In genomic region chr16:10497132-10498088, GRCh38 we compare ENCODE assay signal across 1 cellular context.
TF ChIP-seq lines count a peak whose summit lies in the region.

No MANE protein-coding gene starts in this region.

TF ChIP-seq in K562, 482 proteins besides CTCF, POLR2A, EP300 and RAD21 (continued from another document and continues in another):
- peak; percentile 87 for TF ChIP-seq ZNF395 (CRISPR knock-in tag; IDR thresholded peaks at IDR 0.05)
- TF ChIP-seq E4F1 (CRISPR knock-in tag; IDR thresholded peaks at IDR 0.05; ENCODE audit: borderline replicate concordance) = no peak
- TF ChIP-seq CREB1 (IDR thresholded peaks at IDR 0.05) = peak; percentile 59
- TF ChIP-seq CREB1 (CRISPR knock-in tag; IDR thresholded peaks at IDR 0.05) = peak; percentile 59; the same call in 1 of the 2 replicates
- TF ChIP-seq TCF3 (CRISPR knock-in tag; IDR thresholded peaks at IDR 0.05) = peak; percentile 100
- peak; percentile 90 for TF ChIP-seq ATF3 (IDR thresholded peaks at IDR 0.05)
- peak; percentile 77; the same call in 1 of the 2 replicates for TF ChIP-seq ATF3 (CRISPR knock-in tag; conservative IDR thresholded peaks at IDR 0.05)
- TF ChIP-seq ARID1B (IDR thresholded peaks at IDR 0.05) = peak; percentile 98
- TF ChIP-seq RCOR1 (IDR thresholded peaks at IDR 0.05; ENCODE audit: borderline replicate concordance in 1 of 2, low read depth in 2 of 2, low read length in 2 of 2) = peak; percentile 63 to 80; a peak in 3 of 4 replicates
- TF ChIP-seq NFRKB (IDR thresholded peaks at IDR 0.05; ENCODE audit: low read depth) = no peak
- TF ChIP-seq MGA (IDR thresholded peaks at IDR 0.05) = peak; percentile 53
- TF ChIP-seq, protein P1, sequence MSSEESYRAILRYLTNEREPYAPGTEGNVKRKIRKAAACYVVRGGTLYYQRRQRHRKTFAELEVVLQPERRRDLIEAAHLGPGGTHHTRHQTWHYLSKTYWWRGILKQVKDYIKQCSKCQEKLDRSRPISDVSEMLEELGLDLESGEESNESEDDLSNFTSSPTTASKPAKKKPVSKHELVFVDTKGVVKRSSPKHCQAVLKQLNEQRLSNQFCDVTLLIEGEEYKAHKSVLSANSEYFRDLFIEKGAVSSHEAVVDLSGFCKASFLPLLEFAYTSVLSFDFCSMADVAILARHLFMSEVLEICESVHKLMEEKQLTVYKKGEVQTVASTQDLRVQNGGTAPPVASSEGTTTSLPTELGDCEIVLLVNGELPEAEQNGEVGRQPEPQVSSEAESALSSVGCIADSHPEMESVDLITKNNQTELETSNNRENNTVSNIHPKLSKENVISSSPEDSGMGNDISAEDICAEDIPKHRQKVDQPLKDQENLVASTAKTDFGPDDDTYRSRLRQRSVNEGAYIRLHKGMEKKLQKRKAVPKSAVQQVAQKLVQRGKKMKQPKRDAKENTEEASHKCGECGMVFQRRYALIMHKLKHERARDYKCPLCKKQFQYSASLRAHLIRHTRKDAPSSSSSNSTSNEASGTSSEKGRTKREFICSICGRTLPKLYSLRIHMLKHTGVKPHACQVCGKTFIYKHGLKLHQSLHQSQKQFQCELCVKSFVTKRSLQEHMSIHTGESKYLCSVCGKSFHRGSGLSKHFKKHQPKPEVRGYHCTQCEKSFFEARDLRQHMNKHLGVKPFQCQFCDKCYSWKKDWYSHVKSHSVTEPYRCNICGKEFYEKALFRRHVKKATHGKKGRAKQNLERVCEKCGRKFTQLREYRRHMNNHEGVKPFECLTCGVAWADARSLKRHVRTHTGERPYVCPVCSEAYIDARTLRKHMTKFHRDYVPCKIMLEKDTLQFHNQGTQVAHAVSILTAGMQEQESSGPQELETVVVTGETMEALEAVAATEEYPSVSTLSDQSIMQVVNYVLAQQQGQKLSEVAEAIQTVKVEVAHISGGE (CRISPR knock-in tag; IDR thresholded peaks at IDR 0.05) = peak in 1 of 3 experiments; percentile 77; a peak in 2 of 6 replicates
- peak; percentile 77; the same call in 1 of the 2 replicates for TF ChIP-seq NCOA1 (IDR thresholded peaks at IDR 0.05; ENCODE audit: low read depth)
- no peak for TF ChIP-seq RBBP5 (IDR thresholded peaks at IDR 0.05; ENCODE audit: borderline replicate concordance, insufficient read depth, low read length, poor library complexity, severe bottlenecking)
- peak; percentile 96 for TF ChIP-seq NFIC (IDR thresholded peaks at IDR 0.05)
- peak; percentile 97 for TF ChIP-seq MTA2 (IDR thresholded peaks at IDR 0.05; ENCODE audit: low read depth)
- TF ChIP-seq PURB (CRISPR knock-in tag; IDR thresholded peaks at IDR 0.05; ENCODE audit: low read depth) = no peak
- TF ChIP-seq RB1 (IDR thresholded peaks at IDR 0.05; ENCODE audit: low read depth) = no peak
- TF ChIP-seq FOSL1 (tag; conservative IDR thresholded peaks at IDR 0.05) = peak; percentile 96
- TF ChIP-seq ZNF224 (CRISPR knock-in tag; IDR thresholded peaks at IDR 0.05) = no peak
- TF ChIP-seq ZNF507 (tag; conservative IDR thresholded peaks at IDR 0.05) = no peak
- TF ChIP-seq ZNF764 (CRISPR knock-in tag; IDR thresholded peaks at IDR 0.05; ENCODE audit: low read depth) = no peak
- TF ChIP-seq ZEB2 (IDR thresholded peaks at IDR 0.05) = peak; percentile 76
- no peak for TF ChIP-seq ZKSCAN8 (CRISPR knock-in tag; IDR thresholded peaks at IDR 0.05)
- no peak for TF ChIP-seq NFIX (CRISPR knock-in tag; IDR thresholded peaks at IDR 0.05; ENCODE audit: low read depth)
- peak; percentile 41; the same call in 1 of the 2 replicates for TF ChIP-seq EP400 (IDR thresholded peaks at IDR 0.05)
- TF ChIP-seq ZNF589 (CRISPR knock-in tag; IDR thresholded peaks at IDR 0.05; ENCODE audit: low read depth) = peak; percentile 90
- TF ChIP-seq MAFF (IDR thresholded peaks at IDR 0.05; ENCODE audit: low read length) = peak; percentile 63
- peak; percentile 95 for TF ChIP-seq PHB2 (IDR thresholded peaks at IDR 0.05; ENCODE audit: low read depth)
- TF ChIP-seq GTF3C2 (IDR thresholded peaks at IDR 0.05; ENCODE audit: borderline replicate concordance, extremely low read depth, insufficient read length) = no peak
- no peak for TF ChIP-seq EWSR1 (IDR thresholded peaks at IDR 0.05; ENCODE audit: borderline replicate concordance, low read depth, partially characterized antibody)
- TF ChIP-seq JUN (IDR thresholded peaks at IDR 0.05; ENCODE audit: borderline replicate concordance, low read depth, low read length) = peak; percentile 87; the same call in 1 of the 2 replicates
- TF ChIP-seq JUN (CRISPR knock-in tag; IDR thresholded peaks at IDR 0.05; ENCODE audit: borderline replicate concordance) = no peak; the same call in 1 of the 2 replicates
- peak; percentile 64; the same call in 1 of the 2 replicates for TF ChIP-seq MITF (IDR thresholded peaks at IDR 0.05)
- peak; percentile 99 for TF ChIP-seq TAL1 (IDR thresholded peaks at IDR 0.05)
